Comparison of ENCODE assay signal across 8 cellular contexts in the genomic region with DNA sequence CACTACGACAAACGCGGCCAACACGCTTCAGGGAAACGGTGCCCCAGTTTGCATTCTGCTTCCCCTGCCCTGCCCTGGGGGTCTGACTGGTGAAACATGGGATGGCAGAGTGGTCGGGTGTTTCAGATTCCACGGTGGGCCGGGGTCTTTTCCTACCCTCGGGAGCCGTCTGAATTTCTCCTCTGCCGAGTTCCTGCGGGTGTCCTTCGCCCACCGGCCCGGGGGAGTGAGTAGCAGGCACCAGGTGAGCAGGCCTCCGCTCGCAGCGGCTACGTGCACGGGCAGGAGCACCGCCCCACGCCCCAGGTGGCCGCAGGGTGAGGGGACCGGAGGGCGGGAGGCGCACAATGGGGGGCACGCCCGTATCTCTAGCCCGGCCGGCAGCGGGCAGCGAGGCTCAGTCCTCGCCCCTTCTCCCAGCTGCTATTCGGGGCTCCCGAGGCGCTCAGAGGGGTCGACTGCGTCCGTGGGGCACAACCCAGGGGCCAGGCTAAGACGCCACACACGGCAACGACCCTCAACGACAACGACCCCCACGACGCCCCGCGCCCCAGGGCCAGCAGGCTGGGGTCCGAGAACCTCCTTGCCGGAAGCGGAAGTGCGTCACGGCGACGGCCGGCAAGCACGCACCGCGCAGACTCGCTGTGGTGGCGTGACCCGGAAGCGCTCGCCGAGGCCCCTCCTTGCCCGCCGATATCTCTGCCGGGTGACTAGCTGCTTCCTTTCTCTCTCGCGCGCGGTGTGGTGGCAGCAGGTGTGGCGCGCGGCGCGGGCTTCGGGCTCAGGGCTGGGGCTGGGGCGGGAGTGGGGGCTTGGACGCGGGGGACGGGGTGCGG. TPM values are rescaled to one million over a fixed set of nuclear protein-coding genes. Genes with fewer than 3 reads are reported as not detected.
DNase-seq lines count a peak whose midpoint lies in the region; ATAC-seq and TF ChIP-seq lines count a peak whose summit lies in the region.

A gene (plus strand): TSS at position 721 of the 836 bp plus-strand sequence. CDS start 236 bp downstream, outside the sequence.

- H3K27ac ChIP-seq in adipose tissue (ENCODE audit: low read depth, low read length): no peak within 1 kb of the TSS
- H3K27ac ChIP-seq in heart right ventricle: peak within 1 kb of the TSS; percentile 79 to 99 (median 96)
- peak within 1 kb of the TSS; percentile 97 for H3K27ac ChIP-seq in upper lobe of right lung

- H3K36me3 Mint-ChIP-seq in T-cell: peaks cover 25% of the 10 kb centered on the region
- H3K36me3 Mint-ChIP-seq in progenitor cell of endocrine pancreas (ENCODE audit: insufficient read depth): peaks cover 19% of the 10 kb centered on the region

- intact Hi-C loops in heart right ventricle (cut with DNase I): loop anchor here in 7 of 10 donors (2.0 to 10.0 kb wide), 5 partner anchors 84 to 372 kb away; a partner anchor contains a TSS
- intact Hi-C loops in upper lobe of right lung (cut with DNase I): no loop called here

- H3K4me1 ChIP-seq in heart right ventricle: peaks cover 9 to 47% (median 34%) of the 10 kb centered on the region in 9 donors
- H3K4me1 ChIP-seq in upper lobe of right lung: peaks cover 14% of the 10 kb centered on the region

- H3K9me3 ChIP-seq in heart right ventricle (no peaks in the 10 kb centered on the region), upper lobe of right lung (no peaks in the 10 kb centered on the region)

- TF ChIP-seq CTCF in GM12875 (IDR thresholded peaks at IDR 0.05; ENCODE audit: borderline replicate concordance, insufficient read depth, low read depth, low read length) (no peak), heart right ventricle (IDR thresholded peaks at IDR 0.05) (peak in 1 of 9 donors; percentile 12), progenitor cell of endocrine pancreas (IDR thresholded peaks at IDR 0.05; ENCODE audit: unreplicated experiment) (no peak), upper lobe of right lung (IDR thresholded peaks at IDR 0.05) (no peak)

- peaks cover 0 to 44% (median 18%) of the 10 kb centered on the region in 9 donors for H3K36me3 ChIP-seq in heart right ventricle
- H3K36me3 ChIP-seq in upper lobe of right lung: peaks cover 29% of the 10 kb centered on the region

- H3K4me1 Mint-ChIP-seq in T-cell (peaks cover 50 to 75% (median 56%) of the 10 kb centered on the region in 3 donors), progenitor cell of endocrine pancreas (ENCODE audit: low read depth) (peaks cover 23% of the 10 kb centered on the region)

- CTCF ChIA-PET in T-cell (lab: Charles Lee): interaction anchor here (0.6 to 1.5 kb wide), 4 partner anchors 10 to 239 kb away, joined by 3 to 10 read pairs (median 4); no protein-coding TSS in a partner anchor

- DNase-seq in NCI-H1417 (lab: John Stamatoyannopoulos, UW) (peak; percentile 92 to 96 (median 96)), T-cell (peak; percentile 86 to 95 (median 93)), heart right ventricle (peak; percentile 93 to 95), progenitor cell of endocrine pancreas (ENCODE audit: low spot score, unreplicated experiment) (peak; percentile 81), upper lobe of right lung (peak; percentile 97)

- POLR2A ChIA-PET in T-cell (lab: Charles Lee): interaction anchor here (0.6 kb wide), 2 partner anchors 248 to 838 kb away, joined by 4 to 7 read pairs; no protein-coding TSS in a partner anchor

- H3K27me3 ChIP-seq in heart right ventricle (no peaks in the 10 kb centered on the region), upper lobe of right lung (no peaks in the 10 kb centered on the region)

- H3K27me3 Mint-ChIP-seq in T-cell (no peaks in the 10 kb centered on the region), progenitor cell of endocrine pancreas (no peaks in the 10 kb centered on the region)

- H3K27ac Mint-ChIP-seq in T-cell: peak within 1 kb of the TSS; percentile 84 to 90
- peak within 1 kb of the TSS; percentile 92 for H3K27ac Mint-ChIP-seq in progenitor cell of endocrine pancreas

- WGBS in adipose tissue, 3 donors: 0 to 1% (median 1%) methylated on average over 61 to 83 of the region's 83 CpGs
- 0 to 1% methylated on average over 82 to 83 of the region's 83 CpGs for WGBS in heart right ventricle, 2 donors

- peak; percentile 73 for ATAC-seq in HG02763 (IDR thresholded peaks at IDR 0.05; ENCODE audit: unreplicated experiment)
- ATAC-seq in T-cell (replicated peaks in 1 of 4): peak; percentile 92 to 93 (median 92)
- ATAC-seq in heart right ventricle: peak; percentile 91 to 96 (median 95)
- peak; percentile 95 for ATAC-seq in upper lobe of right lung

- H3K4me3 Mint-ChIP-seq in T-cell: peak within 1 kb of the TSS; percentile 87 to 88 (median 88)
- peak within 1 kb of the TSS; percentile 80 for H3K4me3 Mint-ChIP-seq in progenitor cell of endocrine pancreas (ENCODE audit: low read depth)

- H3K9me3 Mint-ChIP-seq in T-cell (peaks cover 0 to 6% (median 0%) of the 10 kb centered on the region in 3 donors), progenitor cell of endocrine pancreas (ENCODE audit: low read depth) (peaks cover 5% of the 10 kb centered on the region)

- H3K4me3 ChIP-seq in GM12875 (ENCODE audit: low read depth, low read length): peak within 1 kb of the TSS; percentile 68
- peak within 1 kb of the TSS; percentile 76 to 100 (median 92) for H3K4me3 ChIP-seq in heart right ventricle
- H3K4me3 ChIP-seq in upper lobe of right lung: peak within 1 kb of the TSS; percentile 100

RNA-seq across cellular contexts. Expression of the gene that starts here (rescaled TPM):
- 1,000 to 10,000 TPM; 2,807 to 3,290 (median 3,085) TPM for total RNA-seq in T-cell
- 1,000 to 10,000 TPM; 3,685 to 4,426 (median 4,284) TPM for polyA plus RNA-seq in adipose tissue
- total RNA-seq in heart right ventricle: 100 to 1,000 TPM; 512 to 811 (median 576) TPM
- polyA plus RNA-seq in heart right ventricle: 1,000 to 10,000 TPM; 1,609 to 4,111 TPM
- 1,160 and 1,251 TPM in 2 replicates for total RNA-seq in progenitor cell of endocrine pancreas
- 1,050 TPM for total RNA-seq in upper lobe of right lung
